In genomic region chr18:46096651-46097300, GRCh38 we compare ENCODE assay signal across 8 cellular contexts. TPM values are rescaled to one million over a fixed set of nuclear protein-coding genes. Genes with fewer than 3 reads are reported as not detected.
DNase-seq lines count a peak whose midpoint lies in the region; ATAC-seq, FAIRE-seq and TF ChIP-seq lines count a peak whose summit lies in the region.

No MANE protein-coding gene starts in this region.

- POLR2A ChIA-PET in BJ (lab: Charles Lee) (no interaction called here), GM12878 (lab: Charles Lee) (interaction anchor here (0.6 to 2.4 kb wide), 8 partner anchors 10 to 1255 kb away, joined by 3 to 9 read pairs (median 3); no protein-coding TSS in a partner anchor)

- TSS peak; percentile 79 for BruUV-seq in GM12878 (replicated peaks; lab: Mats Ljungman, UMichigan)

- H3K4me1 ChIP-seq in GM12878 (ENCODE audit: control insufficient read depth, insufficient read depth, low read length) (no peaks in the 10 kb centered on the region; the same call in 1 of the 2 replicates), liver (ENCODE audit: control insufficient read depth in 4 of 4, insufficient read depth in 4 of 4, low read length in 3 of 4) (peaks cover 2 to 15% (median 9%) of the 10 kb centered on the region in 4 donors), tibial nerve (peaks cover 0 to 55% (median 20%) of the 10 kb centered on the region in 4 donors)

- CTCF ChIA-PET in BJ (lab: Yijun Ruan, JAX): interaction anchor here (0.9 to 1.3 kb wide), 2 partner anchors 11 to 13 kb away, joined by 3 read pairs; no protein-coding TSS in a partner anchor
- CTCF ChIA-PET in GM12878 (lab: Yijun Ruan, JAX): interaction anchor here (0.6 to 1.2 kb wide), 3 partner anchors 23 to 752 kb away, joined by 4 read pairs; no protein-coding TSS in a partner anchor

- SMC1A ChIA-PET in GM12878 (lab: Charles Lee; ENCODE audit: uncharacterized antibody, unreplicated experiment): interaction anchor here (0.6 to 1.6 kb wide), 4 partner anchors 17 to 205 kb away, joined by 3 to 6 read pairs (median 4); a partner anchor contains a TSS

- H3K9ac ChIP-seq in GM12878 (ENCODE audit: control insufficient read depth, insufficient read depth, low read length) (peak overlapping the region; percentile 69), liver (ENCODE audit: low read depth in 1 of 2, low read length in 2 of 2) (peak overlapping the region; percentile 81 to 87)

- DNase-seq in BJ (ENCODE audit: low read depth) (no peak), GM12878 (ENCODE audit: low read depth, low spot score) (no peak), tibial nerve (ENCODE audit: low spot score in 2 of 2) (no peak), HuH-7 (ENCODE audit: low spot score) (no peak), SHP77 treated with DMSO at 0.1 percent for 48 hours (lab: John Stamatoyannopoulos, UW) (no peak), NCI-H446 treated with DMSO at 0.1 percent for 48 hours (lab: John Stamatoyannopoulos, UW) (no peak)

- no peaks in the 10 kb centered on the region; the same call in 2 of the 3 replicates for H3K9me3 ChIP-seq in GM12878 (replicated peaks; ENCODE audit: control insufficient read depth, insufficient read depth, low read length)
- no peaks in the 10 kb centered on the region for H3K9me3 ChIP-seq in liver (ENCODE audit: control insufficient read depth in 4 of 4, low read length in 3 of 4)
- no peaks in the 10 kb centered on the region for H3K9me3 ChIP-seq in tibial nerve

- TF ChIP-seq EP300 in GM12878 (IDR thresholded peaks at IDR 0.05; ENCODE audit: borderline replicate concordance in 1 of 2, control insufficient read depth in 1 of 2, low read depth in 2 of 2, low read length in 2 of 2): no peak
- TF ChIP-seq EP300 in tibial nerve (IDR thresholded peaks at IDR 0.05): no peak

- TF ChIP-seq RAD21 in GM12878 (IDR thresholded peaks at IDR 0.05; ENCODE audit: insufficient read depth, low read depth, low read length): no peak
- no peak for TF ChIP-seq RAD21 in liver (IDR thresholded peaks at IDR 0.05)

- H2AFZ ChIP-seq in GM12878 (ENCODE audit: control insufficient read depth, low read depth, low read length): no peak overlapping the region

- no peaks in the 10 kb centered on the region for H3K27me3 ChIP-seq in BJ (ENCODE audit: control insufficient read depth, insufficient read depth, low read length)
- H3K27me3 ChIP-seq in GM12878 (replicated peaks in 1 of 2; ENCODE audit: control insufficient read depth in 2 of 2, insufficient read depth in 2 of 2, low read length in 1 of 2): no peaks in the 10 kb centered on the region
- H3K27me3 ChIP-seq in liver (ENCODE audit: control insufficient read depth in 4 of 4, insufficient read depth in 4 of 4, low read length in 3 of 4): no peaks in the 10 kb centered on the region
- H3K27me3 ChIP-seq in tibial nerve: no peaks in the 10 kb centered on the region

- TF ChIP-seq CTCF in BJ (IDR thresholded peaks at IDR 0.05; ENCODE audit: insufficient read depth, low read depth, low read length): no peak
- TF ChIP-seq CTCF in GM12878 (IDR thresholded peaks at IDR 0.05 in 2 of 3, conservative IDR thresholded peaks at IDR 0.05 in 1 of 3; ENCODE audit: control insufficient read depth in 2 of 3, extremely low read depth in 1 of 3, insufficient read depth in 1 of 3, low read depth in 3 of 3, low read length in 3 of 3): no peak
- no peak for TF ChIP-seq CTCF in liver (IDR thresholded peaks at IDR 0.05; ENCODE audit: low read depth, low read length, missing input control)
- TF ChIP-seq CTCF in tibial nerve (IDR thresholded peaks at IDR 0.05): no peak

- H3K36me3 ChIP-seq in BJ (ENCODE audit: control insufficient read depth, insufficient read depth, low read length) (peaks cover 2% of the 10 kb centered on the region), GM12878 (ENCODE audit: control insufficient read depth in 2 of 2, insufficient read depth in 2 of 2, low read length in 1 of 2) (peaks cover 0 to 18% of the 10 kb centered on the region in 2 experiments; a peak in 2 of 4 replicates), liver (ENCODE audit: control insufficient read depth in 4 of 4, insufficient read depth in 3 of 4, low read depth in 1 of 4, low read length in 3 of 4) (peaks cover 0 to 11% (median 3%) of the 10 kb centered on the region in 4 donors), tibial nerve (peaks cover 0 to 32% (median 14%) of the 10 kb centered on the region in 3 donors)

- peak overlapping the region; percentile 89 for H3K27ac ChIP-seq in GM12878 (ENCODE audit: control insufficient read depth, insufficient read depth)
- H3K27ac ChIP-seq in liver (ENCODE audit: low read depth in 1 of 2, low read length in 2 of 2): peak overlapping the region; percentile 84 to 92
- peak overlapping the region in 3 of 4 donors; percentile 82 to 90 (median 90) for H3K27ac ChIP-seq in tibial nerve

- ATAC-seq in HG03066 (IDR thresholded peaks at IDR 0.05; ENCODE audit: low read depth, unreplicated experiment) (peak; percentile 27), GM12878 (peak; percentile 41)

- no peak for FAIRE-seq in GM12878 (lab: Jason Lieb, UNC)

- RAD21 ChIA-PET in GM12878 (lab: Charles Lee; ENCODE audit: unreplicated experiment): interaction anchor here (0.6 to 1.3 kb wide), 3 partner anchors 23 to 218 kb away, joined by 3 to 5 read pairs (median 4); no protein-coding TSS in a partner anchor

- peaks cover 55% of the 10 kb centered on the region for H3K79me2 ChIP-seq in GM12878 (ENCODE audit: control insufficient read depth, insufficient read depth, low read length)

- peak overlapping the region; percentile 66 for H3K4me2 ChIP-seq in GM12878 (ENCODE audit: control insufficient read depth, insufficient read depth)

- H4K20me1 ChIP-seq in GM12878 (ENCODE audit: control insufficient read depth, insufficient read depth): peaks cover 2% of the 10 kb centered on the region; the same call in 1 of the 2 replicates

- peak overlapping the region; percentile 72 for H3K4me3 ChIP-seq in BJ (ENCODE audit: low read depth, low read length)
- peak overlapping the region; percentile 77 for H3K4me3 ChIP-seq in GM12878
- H3K4me3 ChIP-seq in liver (ENCODE audit: low read depth in 1 of 3, low read length in 3 of 3): peak overlapping the region; percentile 90 to 100 (median 94)
- H3K4me3 ChIP-seq in tibial nerve: peak overlapping the region; percentile 70 to 92 (median 88)

- 6% methylated on average over 22 of the region's 22 CpGs for WGBS in GM12878 (ENCODE audit: insufficient coverage, insufficient replicate concordance, low lambda C conversion rate, missing lambda C conversion rate)
- WGBS in liver: 27% methylated on average over 22 of the region's 22 CpGs
- WGBS in tibial nerve, 2 donors: 46 to 52% methylated on average over 22 of the region's 22 CpGs

- in situ Hi-C loops in GM12878 (cut with MboI): no loop called here

- intact Hi-C loops in GM12878 (cut with micrococcal nuclease; ENCODE audit: unreplicated experiment): no loop called here

- 0 out of 2 replicates have a peak, but pooled peaks have one; percentile 18 for TF ChIP-seq POLR2A in GM12878 (IDR thresholded peaks at IDR 0.05; ENCODE audit: low read depth, low read length)
- no peak for TF ChIP-seq POLR2A in tibial nerve (IDR thresholded peaks at IDR 0.05)

RNA-seq across cellular contexts. Expression of gene ATP5F1A, which starts 1.3 kb away (rescaled TPM):
- 557 and 639 TPM in 2 replicates for polyA plus RNA-seq in BJ (2011; rRNA removed)
- 284 and 428 TPM in 2 replicates for polyA minus RNA-seq in BJ (2011; rRNA and poly(A)+ RNA removed)
- 245 and 272 TPM in 2 replicates for total RNA-seq in GM12878 (2013; cell fraction: nucleolus; rRNA removed)
- 628 and 706 TPM in 2 replicates for total RNA-seq in GM12878 (2014; rRNA removed)
- 638 and 668 TPM in 2 replicates for total RNA-seq in GM12878 (2014; rRNA removed; fragmentation: Illumina TruSeq; extraction: Trizol)
- total RNA-seq in GM12878 (2021): 584 and 592 TPM in 2 replicates
- polyA plus RNA-seq in GM12878 (2011; ENCODE audit: low read depth): 366 TPM
- polyA plus RNA-seq in GM12878 (2011; rRNA removed): 779 and 780 TPM in 2 replicates
- polyA plus RNA-seq in GM12878 (2011; cell fraction: cytosol; rRNA removed): 859 and 991 TPM in 2 replicates
- 432 and 642 TPM in 2 replicates for polyA plus RNA-seq in GM12878 (2011; cell fraction: nucleus; rRNA removed)
- polyA plus RNA-seq in GM12878 (2012): 352 and 442 TPM in 2 replicates
- polyA plus RNA-seq in GM12878 (2014; fragmentation: Illumina TruSeq; extraction: Trizol): 631 and 687 TPM in 2 replicates
- 1,000 to 10,000 TPM in 1 of 2 experiments, 100 to 1,000 TPM in 1; 863 to 1,161 TPM for polyA plus RNA-seq in GM12878 (2014; fragmentation: Nextera tagmentation; extraction: Ambion mirVana)
- polyA plus RNA-seq in GM12878 (2014; rRNA removed): 483 and 626 TPM in 2 replicates
- polyA plus RNA-seq in GM12878 (2016; fragmentation: Nextera tagmentation; extraction: Ambion mirVana): 100 to 1,000 TPM; 815 to 828 TPM
- polyA minus RNA-seq in GM12878 (2011; rRNA and poly(A)+ RNA removed): 930 and 952 TPM in 2 replicates
- polyA minus RNA-seq in GM12878 (2011; cell fraction: cytosol; rRNA and poly(A)+ RNA removed): 255 and 313 TPM in 2 replicates
- 87.5 and 150 TPM in 2 replicates for polyA minus RNA-seq in GM12878 (2011; cell fraction: nucleus; rRNA and poly(A)+ RNA removed)
- total RNA-seq in liver: 100 to 1,000 TPM; 374 to 618 TPM
- polyA plus RNA-seq in liver: 100 to 1,000 TPM; 267 to 364 TPM
- total RNA-seq in tibial nerve: 100 to 1,000 TPM; 248 to 381 (median 315) TPM

RNA-seq across cellular contexts. Expression of gene HAUS1, which starts 7.4 kb away (rescaled TPM):
- polyA plus RNA-seq in BJ (2011; rRNA removed) (13.8 and 27.2 TPM in 2 replicates), GM12878 (2011; rRNA removed) (85.5 and 142 TPM in 2 replicates), GM12878 (2014; fragmentation: Illumina TruSeq; extraction: Trizol) (98.3 and 102 TPM in 2 replicates), GM12878 (2014; fragmentation: Nextera tagmentation; extraction: Ambion mirVana) (100 to 1,000 TPM; 173 to 182 TPM), GM12878 (2014; rRNA removed) (44.7 and 54.6 TPM in 2 replicates), GM12878 (2016; fragmentation: Nextera tagmentation; extraction: Ambion mirVana) (100 to 1,000 TPM; 106 to 119 TPM), liver (1 to 10 TPM; 5.6 to 7.4 TPM)
- 5.0 and 7.1 TPM in 2 replicates for polyA minus RNA-seq in BJ (2011; rRNA and poly(A)+ RNA removed)
- 5.8 and 10.9 TPM in 2 replicates for total RNA-seq in GM12878 (2013; cell fraction: nucleolus; rRNA removed)
- total RNA-seq in GM12878 (2014; rRNA removed) (41.2 and 56.0 TPM in 2 replicates), GM12878 (2014; rRNA removed; fragmentation: Illumina TruSeq; extraction: Trizol) (75.1 and 79.6 TPM in 2 replicates), GM12878 (2021) (52.4 and 58.7 TPM in 2 replicates), liver (10 to 100 TPM in 1 of 2 donors, 1 to 10 TPM in 1; 4.5 to 17.9 TPM), tibial nerve (10 to 100 TPM; 21.2 to 37.3 (median 28.1) TPM)
- 30.4 TPM for polyA plus RNA-seq in GM12878 (2011; ENCODE audit: low read depth)
- polyA plus RNA-seq in GM12878 (2011; cell fraction: cytosol; rRNA removed): 34.6 and 41.4 TPM in 2 replicates
- 21.8 and 23.1 TPM in 2 replicates for polyA plus RNA-seq in GM12878 (2011; cell fraction: nucleus; rRNA removed)
- 35.7 and 37.6 TPM in 2 replicates for polyA plus RNA-seq in GM12878 (2012)
- polyA minus RNA-seq in GM12878 (2011; rRNA and poly(A)+ RNA removed): 14.2 and 18.6 TPM in 2 replicates
- 17.8 and 24.2 TPM in 2 replicates for polyA minus RNA-seq in GM12878 (2011; cell fraction: cytosol; rRNA and poly(A)+ RNA removed)
- polyA minus RNA-seq in GM12878 (2011; cell fraction: nucleus; rRNA and poly(A)+ RNA removed): 5.2 and 6.0 TPM in 2 replicates

RNA-seq across cellular contexts. Expression of gene PSTPIP2, which starts 24.7 kb away (rescaled TPM):
- 5.9 and 7.2 TPM in 2 replicates for polyA plus RNA-seq in BJ (2011; rRNA removed)
- polyA minus RNA-seq in BJ (2011; rRNA and poly(A)+ RNA removed): 3.2 and 3.4 TPM in 2 replicates
- 0.92 and 1.2 TPM in 2 replicates for total RNA-seq in GM12878 (2013; cell fraction: nucleolus; rRNA removed)
- total RNA-seq in GM12878 (2014; rRNA removed): 23.0 and 23.6 TPM in 2 replicates
- total RNA-seq in GM12878 (2014; rRNA removed; fragmentation: Illumina TruSeq; extraction: Trizol): 27.0 and 28.8 TPM in 2 replicates
- total RNA-seq in GM12878 (2021): 21.2 and 23.5 TPM in 2 replicates
- polyA plus RNA-seq in GM12878 (2011; ENCODE audit: low read depth): 9.9 TPM
- 0.69 and 0.82 TPM in 2 replicates for polyA plus RNA-seq in GM12878 (2011; rRNA removed)
- polyA plus RNA-seq in GM12878 (2011; cell fraction: cytosol; rRNA removed): 0.36 and 0.45 TPM in 2 replicates
- polyA plus RNA-seq in GM12878 (2011; cell fraction: nucleus; rRNA removed): 0.27 and 0.70 TPM in 2 replicates
- 13.0 and 14.7 TPM in 2 replicates for polyA plus RNA-seq in GM12878 (2012)
- polyA plus RNA-seq in GM12878 (2014; fragmentation: Illumina TruSeq; extraction: Trizol): 38.4 and 44.3 TPM in 2 replicates
- 10 to 100 TPM; 12.6 to 15.5 TPM for polyA plus RNA-seq in GM12878 (2014; fragmentation: Nextera tagmentation; extraction: Ambion mirVana)
- 24.6 and 30.5 TPM in 2 replicates for polyA plus RNA-seq in GM12878 (2014; rRNA removed)
- polyA plus RNA-seq in GM12878 (2016; fragmentation: Nextera tagmentation; extraction: Ambion mirVana): 10 to 100 TPM; 26.5 to 28.9 TPM
- polyA minus RNA-seq in GM12878 (2011; rRNA and poly(A)+ RNA removed): 0.15 and 0.29 TPM in 2 replicates
- polyA minus RNA-seq in GM12878 (2011; cell fraction: cytosol; rRNA and poly(A)+ RNA removed): 0.42 TPM in 1 of 2 replicates, not detected in the other
- 0.12 and 0.29 TPM in 2 replicates for polyA minus RNA-seq in GM12878 (2011; cell fraction: nucleus; rRNA and poly(A)+ RNA removed)
- total RNA-seq in liver: 10 to 100 TPM; 12.8 to 14.7 TPM
- 1 to 10 TPM; 4.0 to 4.4 TPM for polyA plus RNA-seq in liver
- 1 to 10 TPM; 5.4 to 9.9 (median 7.1) TPM for total RNA-seq in tibial nerve
